ENCODE assay signal across 9 cellular contexts in genomic region chr13:25267715-25268114, GRCh38. TPM values are rescaled to one million over a fixed set of nuclear protein-coding genes. Genes with fewer than 3 reads are reported as not detected.
A peak's percentile ranks its signal among the peaks of the same experiment; 100 is the strongest.
DNase-seq lines count a peak whose midpoint lies in the region; ATAC-seq and TF ChIP-seq lines count a peak whose summit lies in the region.
"Had no signal": no experiment of that assay in that cellular context is flagged by ENCODE, and none has a peak within 500 bp of the region (broad histone marks: within the 10 kb centered on the region; RNA-seq: fewer than 3 reads in every experiment).

No MANE protein-coding gene starts in this region.

- no peaks in the 10 kb centered on the region for H3K4me1 ChIP-seq in neutrophil (ENCODE audit: control insufficient read depth in 1 of 2, insufficient read depth in 1 of 2, low read depth in 1 of 2, low read length in 1 of 2)
- H3K4me1 ChIP-seq in heart left ventricle, result peaks cover 0 to 6% (median 0%) of the 10 kb centered on the region in 12 donors
- H3K4me1 ChIP-seq: psoas muscle had no signal

- ATAC-seq in heart left ventricle, result no peak
- ATAC-seq: psoas muscle had no signal

- H3K27me3 ChIP-seq in neutrophil (no peaks in the 10 kb centered on the region), heart left ventricle (no peaks in the 10 kb centered on the region)

- DNase-seq in SIG-M5 treated with dmso at 0.1 percent for 504 hours (lab: John Stamatoyannopoulos, UW; ENCODE audit: unreplicated experiment) (peak; percentile 31), SIG-M5 (lab: John Stamatoyannopoulos, UW) (no peak), LNCaP clone FGC (ENCODE audit: low read depth) (no peak), cardiac fibroblast (ENCODE audit: low read depth in 2 of 2) (peak; percentile 38 to 41), COLO668 (lab: John Stamatoyannopoulos, UW; ENCODE audit: unreplicated experiment) (no peak), NCI-H510A treated with DMSO at 0.1 percent for 48 hours (lab: John Stamatoyannopoulos, UW) (no peak), heart left ventricle (no peak)
- DNase-seq: psoas muscle had no signal

- peaks cover 77% of the 10 kb centered on the region for H3K36me3 ChIP-seq in neutrophil
- peaks cover 0 to 76% (median 60%) of the 10 kb centered on the region in 9 donors for H3K36me3 ChIP-seq in heart left ventricle

- no peaks in the 10 kb centered on the region for H3K9me3 ChIP-seq in neutrophil
- H3K9me3 ChIP-seq in heart left ventricle, result no peaks in the 10 kb centered on the region
- H3K9me3 ChIP-seq: psoas muscle had no signal

- TF ChIP-seq CTCF in LNCaP clone FGC (IDR thresholded peaks at IDR 0.05; ENCODE audit: control insufficient read depth, extremely low read depth, insufficient read depth) (peak; percentile 27; the same call in 1 of the 2 replicates), cardiac fibroblast (IDR thresholded peaks at IDR 0.05; ENCODE audit: low read depth, low read length) (peak; percentile 28), neutrophil (IDR thresholded peaks at IDR 0.05) (no peak), heart left ventricle (IDR thresholded peaks at IDR 0.05) (peak in 3 of 12 donors; percentile 9 to 21 (median 20))

- peak overlapping the region; percentile 9 for H3K27ac ChIP-seq in neutrophil
- no peak overlapping the region for H3K27ac ChIP-seq in heart left ventricle
- H3K27ac ChIP-seq: psoas muscle had no signal

- no peak overlapping the region for H3K4me3 ChIP-seq in LNCaP clone FGC (ENCODE audit: low read depth, low read length)
- no peak overlapping the region for H3K4me3 ChIP-seq in cardiac fibroblast (replicated peaks in 1 of 2; ENCODE audit: low read depth in 2 of 2, low read length in 2 of 2)
- H3K4me3 ChIP-seq in neutrophil (ENCODE audit: low read depth in 1 of 2, low read length in 1 of 2), result no peak overlapping the region
- H3K4me3 ChIP-seq in heart left ventricle, result no peak overlapping the region
- H3K4me3 ChIP-seq: psoas muscle had no signal

- WGBS in heart left ventricle, 4 donors, result 86 to 95% (median 91%) methylated on average over 1 of the region's 1 CpG

- no peak for TF ChIP-seq POLR2A in heart left ventricle (IDR thresholded peaks at IDR 0.05)

- intact Hi-C loops in heart left ventricle (cut with DNase I), result no loop called here

RNA-seq across cellular contexts. Expression of gene MTMR6, which starts 19.6 kb away (rescaled TPM):
- 10 to 100 TPM; 15.6 to 21.5 (median 17.6) TPM for total RNA-seq in heart left ventricle
- 10 to 100 TPM in 1 of 2 donors, 1 to 10 TPM in 1; 3.4 to 16.7 TPM for polyA plus RNA-seq in heart left ventricle

RNA-seq across cellular contexts. Expression of gene NUP58, which starts 33.7 kb away (rescaled TPM):
- 10 to 100 TPM; 18.3 to 39.1 (median 24.4) TPM for total RNA-seq in heart left ventricle
- polyA plus RNA-seq in heart left ventricle, result 10 to 100 TPM in 1 of 2 donors, 1 to 10 TPM in 1; 7.0 to 20.1 TPM

Comparison
In these comparisons a context has a peak if more than half of its experiments do, and no peak if none do; other contexts are left out.
1. DNase-seq: peak in SIG-M5 treated with dmso at 0.1 percent for 504 hours (single experiment) and cardiac fibroblast (2 of 2); none in SIG-M5 (single experiment), LNCaP clone FGC (single experiment), COLO668 (single experiment), NCI-H510A treated with DMSO at 0.1 percent for 48 hours (single experiment) and heart left ventricle (0 of 5).